ENCODE assay signal across 8 cellular contexts in the genomic region with DNA sequence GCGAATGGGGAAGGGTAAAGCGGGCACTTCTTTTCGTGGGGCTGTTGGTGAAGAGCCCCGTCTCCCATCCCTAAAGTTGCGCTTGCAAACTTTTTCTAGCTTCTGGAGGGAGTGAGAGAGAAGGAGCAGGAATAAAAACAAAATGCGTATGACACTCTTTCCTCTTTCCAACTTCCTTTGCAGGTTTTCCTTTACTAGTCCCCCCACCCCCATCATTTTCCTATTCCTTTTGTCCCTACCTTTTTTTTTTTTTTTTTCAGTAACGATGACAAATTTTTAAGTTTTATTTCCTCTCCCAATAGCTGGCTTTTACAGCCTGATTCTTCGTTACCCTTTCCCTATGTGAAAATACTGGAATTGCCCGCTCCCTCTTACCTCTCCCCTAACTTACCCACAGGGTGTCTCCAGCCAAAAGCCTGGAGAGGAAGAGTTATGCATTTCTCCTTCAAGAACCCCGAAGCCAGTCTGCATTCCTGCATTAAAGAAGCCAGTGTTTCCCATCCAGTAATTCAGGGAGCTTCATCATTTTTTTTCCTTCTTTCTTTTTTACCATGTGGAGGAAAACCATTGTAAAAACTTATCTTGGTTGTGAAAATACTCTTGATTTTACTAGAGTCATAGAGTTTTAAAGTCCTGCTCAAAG. TPM values are rescaled to one million over a fixed set of nuclear protein-coding genes. Genes with fewer than 3 reads are reported as not detected.
DNase-seq lines count a peak whose midpoint lies in the region; ATAC-seq lines count a peak whose summit lies in the region.

No MANE protein-coding gene starts in this region.

- H3K36me3 ChIP-seq in aorta (ENCODE audit: control insufficient read depth in 1 of 2, insufficient read depth in 2 of 2, low read length in 1 of 2), result no peaks in the 10 kb centered on the region

- WGBS in aorta, 2 donors, result 0 to 1% methylated on average over 10 of the region's 10 CpGs

- H3K9me3 ChIP-seq in mononuclear cell (ENCODE audit: low read depth, low read length) (no peaks in the 10 kb centered on the region), aorta (ENCODE audit: control insufficient read depth, low read length) (no peaks in the 10 kb centered on the region)

- H3K27me3 ChIP-seq in mononuclear cell (ENCODE audit: insufficient read depth, low read length) (peaks cover 37% of the 10 kb centered on the region), aorta (ENCODE audit: control insufficient read depth in 1 of 2, insufficient read depth in 2 of 2, low read length in 1 of 2) (no peaks in the 10 kb centered on the region)

- H3K27me3 Mint-ChIP-seq in stimulated activated naive CD8-positive, alpha-beta T cell treated with anti-CD3 and anti-CD28 coated beads, Interleukin-15, Interleukin-2, amounts not matched to agents 100 ng/mL and 50 ng/mL, for 24 hours, result peaks cover 52% of the 10 kb centered on the region

- H3K4me3 Mint-ChIP-seq in stimulated activated naive CD8-positive, alpha-beta T cell treated with anti-CD3 and anti-CD28 coated beads, Interleukin-15, Interleukin-2, amounts not matched to agents 100 ng/mL and 50 ng/mL, for 24 hours, result peak overlapping the region; percentile 71

- peaks cover 18% of the 10 kb centered on the region for H3K4me1 Mint-ChIP-seq in stimulated activated naive CD8-positive, alpha-beta T cell treated with anti-CD3 and anti-CD28 coated beads, Interleukin-15, Interleukin-2, amounts not matched to agents 100 ng/mL and 50 ng/mL, for 24 hours (ENCODE audit: low read depth)

- H3K27ac Mint-ChIP-seq in stimulated activated naive CD8-positive, alpha-beta T cell treated with anti-CD3 and anti-CD28 coated beads, Interleukin-15, Interleukin-2, amounts not matched to agents 100 ng/mL and 50 ng/mL, for 24 hours, result no peak overlapping the region

- peak overlapping the region; percentile 18 for H3K4me3 ChIP-seq in mononuclear cell (ENCODE audit: low read length)
- H3K4me3 ChIP-seq in aorta (ENCODE audit: low read length in 2 of 2), result peak overlapping the region; percentile 71 to 93

- ATAC-seq in stimulated activated naive CD8-positive, alpha-beta T cell treated with anti-CD3 and anti-CD28 coated beads, Interleukin-15, Interleukin-2, amounts not matched to agents 100 U/mL and 50 U/mL, for 24 hours, result no peak
- ATAC-seq in aorta (ENCODE audit: low FRiP score), result no peak
- ATAC-seq in GM21576 (IDR thresholded peaks at IDR 0.05; ENCODE audit: unreplicated experiment), result no peak
- ATAC-seq in GM19328 (IDR thresholded peaks at IDR 0.05; ENCODE audit: unreplicated experiment), result no peak
- ATAC-seq in HG02870 (IDR thresholded peaks at IDR 0.05; ENCODE audit: unreplicated experiment), result no peak

- intact Hi-C loops in aorta (cut with DNase I), result loop anchor here (5.0 to 10.0 kb wide), 4 partner anchors 218 to 585 kb away; partner anchors contain the start of gene CAMK2D (in 1 of the 2)

- H3K36me3 Mint-ChIP-seq in stimulated activated naive CD8-positive, alpha-beta T cell treated with anti-CD3 and anti-CD28 coated beads, Interleukin-15, Interleukin-2, amounts not matched to agents 100 ng/mL and 50 ng/mL, for 24 hours (ENCODE audit: low read depth), result no peaks in the 10 kb centered on the region

- no peak for DNase-seq in stimulated activated naive CD8-positive, alpha-beta T cell treated with anti-CD3 and anti-CD28 coated beads, Interleukin-15, Interleukin-2, amounts not matched to agents 100 U/mL and 50 U/mL, for 24 hours
- peak; percentile 48 for DNase-seq in dedifferentiated amniotic fluid mesenchymal stem cell (ENCODE audit: extremely low spot score)
- DNase-seq in aorta, result no peak

- H3K4me1 ChIP-seq in mononuclear cell (ENCODE audit: insufficient read depth, low read length) (peaks cover 6% of the 10 kb centered on the region), aorta (ENCODE audit: control insufficient read depth in 1 of 2, insufficient read depth in 2 of 2, low read length in 2 of 2) (peaks cover under 1 to 7% of the 10 kb centered on the region in 2 donors)

- peak overlapping the region; percentile 71 to 87 for H3K27ac ChIP-seq in aorta (ENCODE audit: low read depth in 1 of 2, low read length in 2 of 2)

- H3K9me3 Mint-ChIP-seq in stimulated activated naive CD8-positive, alpha-beta T cell treated with anti-CD3 and anti-CD28 coated beads, Interleukin-15, Interleukin-2, amounts not matched to agents 100 ng/mL and 50 ng/mL, for 24 hours, result no peaks in the 10 kb centered on the region

RNA-seq across cellular contexts. Expression of gene ARSJ, which starts 0.6 kb away (rescaled TPM):
- 0.10 TPM for total RNA-seq in mononuclear cell
- 10 to 100 TPM; 13.5 to 42.4 TPM for total RNA-seq in aorta
- 1 to 10 TPM; 4.5 to 4.9 TPM for polyA plus RNA-seq in aorta

Comparison
In these comparisons a context has a peak if more than half of its experiments do, and no peak if none do; other contexts are left out.
1. RNA of gene ARSJ, which starts 0.6 kb away (total RNA-seq): 13.5 to 42.4 TPM in aorta; 0.10 TPM in mononuclear cell (single experiment); every median in the first group is over 10 times any median in the second.